8 cellular contexts compared by ENCODE assay signal in the genomic region with DNA sequence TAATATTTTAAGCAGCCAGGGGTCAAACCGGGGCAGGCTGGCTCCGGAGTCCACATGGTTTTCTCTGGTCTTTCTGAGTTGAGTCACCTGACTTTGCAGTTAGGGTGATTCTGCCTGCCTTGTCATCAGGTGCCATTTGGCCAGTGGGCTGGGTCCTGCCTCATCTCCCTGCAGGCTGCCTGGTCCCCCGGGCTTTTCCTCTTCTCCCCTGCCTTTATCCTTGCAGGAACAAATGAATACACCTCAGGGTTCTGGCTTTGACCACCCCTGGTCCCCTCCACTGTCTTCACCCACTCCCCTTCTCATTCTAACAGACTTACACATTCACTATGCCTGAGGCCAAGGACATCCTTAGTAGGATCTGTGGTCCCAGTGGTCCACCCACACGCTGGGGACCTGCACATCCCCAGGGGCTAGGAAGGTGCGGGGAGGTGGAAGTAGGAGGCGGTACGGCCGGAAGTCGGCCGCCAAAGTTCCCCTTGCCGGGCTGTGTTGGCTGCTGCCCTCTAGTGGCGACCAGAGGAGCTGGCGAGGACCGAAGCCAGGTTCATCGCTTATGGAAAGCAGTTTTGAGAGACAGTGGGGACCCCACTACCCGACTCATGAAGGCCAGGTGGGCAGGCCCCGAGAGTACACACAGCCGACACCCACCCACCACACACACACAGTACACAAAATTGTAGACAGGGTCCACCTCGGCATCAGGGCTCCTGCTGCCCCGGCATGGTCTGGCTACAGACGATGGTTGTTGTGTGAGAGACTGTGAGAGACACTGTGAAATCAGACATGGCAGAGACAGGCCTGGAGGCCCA. TPM values are rescaled to one million over a fixed set of nuclear protein-coding genes. Genes with fewer than 3 reads are reported as not detected.
DNase-seq lines count a peak whose midpoint lies in the region; ATAC-seq lines count a peak whose summit lies in the region.

No MANE protein-coding gene starts in this region.

- intact Hi-C loops in activated CD4-positive, alpha-beta T cell treated with anti-CD3 and anti-CD28 coated beads, Interleukin-2, amount 10 ng/mL, durations not matched to agents 24 days and 14 days (cut with micrococcal nuclease), result loop anchor here (1.0 kb wide), 2 partner anchors 16 to 36 kb away; no protein-coding TSS in a partner anchor

- peak overlapping the region; percentile 83 for H3K27ac Mint-ChIP-seq in activated CD4-positive, alpha-beta T cell treated with anti-CD3 and anti-CD28 coated beads, Interleukin-2, amount 10 ng/mL, durations not matched to agents 24 days and 14 days
- peak overlapping the region; percentile 41 for H3K27ac Mint-ChIP-seq in memory B cell

- DNase-seq in Ammon's horn (ENCODE audit: low spot score), result peak; percentile 78
- DNase-seq in NCI-H446 treated with DMSO at 0.1 percent for 48 hours (lab: John Stamatoyannopoulos, UW), result peak; percentile 38
- DNase-seq in activated CD4-positive, alpha-beta T cell treated with anti-CD3 and anti-CD28 coated beads, Interleukin-2, amount 10 ng/mL, durations not matched to agents 24 days and 14 days, result peak; percentile 94
- DNase-seq in dedifferentiated amniotic fluid mesenchymal stem cell (ENCODE audit: extremely low spot score), result peak; percentile 24
- DNase-seq in memory B cell (ENCODE audit: low spot score in 2 of 2), result peak; percentile 79 to 80
- DNase-seq in stimulated activated CD8-positive, alpha-beta memory T cell treated with anti-CD3 and anti-CD28 coated beads, Interleukin-12 subunit alpha, Interleukin-12 subunit beta, amount 100 ng/mL, for 4 hours (ENCODE audit: low read depth), result peak; percentile 59

- no peaks in the 10 kb centered on the region for H3K9me3 Mint-ChIP-seq in activated CD4-positive, alpha-beta T cell treated with anti-CD3 and anti-CD28 coated beads, Interleukin-2, amount 10 ng/mL, durations not matched to agents 24 days and 14 days
- H3K9me3 Mint-ChIP-seq in memory B cell, result no peaks in the 10 kb centered on the region

- H3K36me3 Mint-ChIP-seq in activated CD4-positive, alpha-beta T cell treated with anti-CD3 and anti-CD28 coated beads, Interleukin-2, amount 10 ng/mL, durations not matched to agents 24 days and 14 days (ENCODE audit: low read depth), result no peaks in the 10 kb centered on the region
- H3K36me3 Mint-ChIP-seq in memory B cell, result no peaks in the 10 kb centered on the region

- peaks cover 2% of the 10 kb centered on the region for H3K27me3 Mint-ChIP-seq in activated CD4-positive, alpha-beta T cell treated with anti-CD3 and anti-CD28 coated beads, Interleukin-2, amount 10 ng/mL, durations not matched to agents 24 days and 14 days
- H3K27me3 Mint-ChIP-seq in memory B cell, result peaks cover 7% of the 10 kb centered on the region

- H3K4me1 Mint-ChIP-seq in activated CD4-positive, alpha-beta T cell treated with anti-CD3 and anti-CD28 coated beads, Interleukin-2, amount 10 ng/mL, durations not matched to agents 24 days and 14 days, result peaks cover 19% of the 10 kb centered on the region
- peaks cover under 1% of the 10 kb centered on the region for H3K4me1 Mint-ChIP-seq in memory B cell

- ATAC-seq in GM19023 (IDR thresholded peaks at IDR 0.05; ENCODE audit: unreplicated experiment) (peak; percentile 93), HG03139 (IDR thresholded peaks at IDR 0.05; ENCODE audit: unreplicated experiment) (peak; percentile 85), memory B cell (ENCODE audit: low read depth) (peak; percentile 99)

- H3K4me3 Mint-ChIP-seq in activated CD4-positive, alpha-beta T cell treated with anti-CD3 and anti-CD28 coated beads, Interleukin-2, amount 10 ng/mL, durations not matched to agents 24 days and 14 days, result peak overlapping the region; percentile 76
- peak overlapping the region; percentile 55 for H3K4me3 Mint-ChIP-seq in memory B cell

RNA-seq across cellular contexts. Expression of a gene that starts 6.3 kb away (rescaled TPM):
- total RNA-seq in activated CD4-positive, alpha-beta T cell treated with anti-CD3 and anti-CD28 coated beads, Interleukin-2, amount 10 ng/mL, durations not matched to agents 24 days and 14 days, result 81.7 and 88.8 TPM in 2 replicates

RNA-seq across cellular contexts. Expression of a gene that starts 22.6 kb away (rescaled TPM):
- not detected in 2 replicates for total RNA-seq in activated CD4-positive, alpha-beta T cell treated with anti-CD3 and anti-CD28 coated beads, Interleukin-2, amount 10 ng/mL, durations not matched to agents 24 days and 14 days

Comparison
In these comparisons a context has a peak if more than half of its experiments do, and no peak if none do; other contexts are left out.
1. Peak in every context shown above with its lines: DNase-seq and ATAC-seq.
2. DNase-seq: peak in every context shown above with its lines; median percentile 94 in activated CD4-positive, alpha-beta T cell treated with anti-CD3 and anti-CD28 coated beads, Interleukin-2, amount 10 ng/mL, durations not matched to agents 24 days and 14 days; 80 in memory B cell; 78 in Ammon's horn; 59 in stimulated activated CD8-positive, alpha-beta memory T cell treated with anti-CD3 and anti-CD28 coated beads, Interleukin-12 subunit alpha, Interleukin-12 subunit beta, amount 100 ng/mL, for 4 hours; 38 in NCI-H446 treated with DMSO at 0.1 percent for 48 hours; 24 in dedifferentiated amniotic fluid mesenchymal stem cell.